In genomic region chr1:232459826-232460225, GRCh38 we compare ENCODE assay signal across 1 cellular context.
TF ChIP-seq lines count a peak whose summit lies in the region.

No MANE protein-coding gene starts in this region.

TF ChIP-seq in SK-N-SH treated with all-trans-retinoic acid at 6 μM for 48 hours, 23 proteins besides CTCF, POLR2A, EP300 and RAD21 (continued from another document):
- TF ChIP-seq PATZ1 (CRISPR knock-in tag; IDR thresholded peaks at IDR 0.05; ENCODE audit: borderline replicate concordance) (no peak), ZC3H10 (CRISPR knock-in tag; IDR thresholded peaks at IDR 0.05) (no peak), ESRRG (CRISPR knock-in tag; IDR thresholded peaks at IDR 0.05) (no peak), SNAI2 (CRISPR knock-in tag; IDR thresholded peaks at IDR 0.05) (no peak), CREB5 (CRISPR knock-in tag; IDR thresholded peaks at IDR 0.05; ENCODE audit: low read depth) (no peak), TCF4 (CRISPR knock-in tag; IDR thresholded peaks at IDR 0.05; ENCODE audit: borderline replicate concordance) (no peak), ISL1 (CRISPR knock-in tag; IDR thresholded peaks at IDR 0.05) (no peak), PPARA (CRISPR knock-in tag; IDR thresholded peaks at IDR 0.05; ENCODE audit: borderline replicate concordance) (no peak), BACH2 (CRISPR knock-in tag; IDR thresholded peaks at IDR 0.05; ENCODE audit: borderline replicate concordance) (no peak), TOX (CRISPR knock-in tag; IDR thresholded peaks at IDR 0.05; ENCODE audit: borderline replicate concordance) (no peak), TSHZ2 (CRISPR knock-in tag; IDR thresholded peaks at IDR 0.05) (no peak)
TF ChIP-seq in SK-N-SH treated with all-trans-retinoic acid at 6 μM for 48 hours: peak in this region for 0.
